Comparison of ENCODE assay signal across 8 cellular contexts in genomic region chr14:34059037-34059924, GRCh38.
DNase-seq lines count a peak whose midpoint lies in the region; ATAC-seq and TF ChIP-seq lines count a peak whose summit lies in the region.

No MANE protein-coding gene starts in this region.

- H3K4me3 Mint-ChIP-seq in naive thymus-derived CD4-positive, alpha-beta T cell = peak overlapping the region; percentile 35 to 80 (median 72)

- peaks cover 0 to 56% (median 7%) of the 10 kb centered on the region in 7 donors for H3K4me1 Mint-ChIP-seq in naive thymus-derived CD4-positive, alpha-beta T cell

- H3K9ac ChIP-seq in KMS-11 = peak overlapping the region; percentile 50; the same call in 1 of the 2 replicates
- peak overlapping the region; percentile 70 to 79 for H3K9ac ChIP-seq in duodenal mucosa (ENCODE audit: low read depth in 1 of 2, low read length in 2 of 2)

- DNase-seq in AG09309 (ENCODE audit: low read depth) = no peak
- DNase-seq in naive thymus-derived CD4-positive, alpha-beta T cell = no peak
- no peak for DNase-seq in NCI-H1694 (lab: John Stamatoyannopoulos, UW)
- DNase-seq in NCI-H1417 (lab: John Stamatoyannopoulos, UW) = no peak
- no peak for DNase-seq in NCI-H146 treated with DMSO at 0.1 percent for 48 hours (lab: John Stamatoyannopoulos, UW; ENCODE audit: unreplicated experiment)

- H3K9me3 ChIP-seq in duodenal mucosa (ENCODE audit: control insufficient read depth in 1 of 2, low read length in 2 of 2) = no peaks in the 10 kb centered on the region
- no peaks in the 10 kb centered on the region for H3K9me3 ChIP-seq in naive thymus-derived CD4-positive, alpha-beta T cell (ENCODE audit: control insufficient read depth in 2 of 3, low read length in 3 of 3)

- peak overlapping the region; percentile 64 for H3K4me3 ChIP-seq in AG09309 (ENCODE audit: control insufficient read depth, low read depth, low read length)
- H3K4me3 ChIP-seq in KMS-11 (IDR thresholded peaks at IDR 0.05; ENCODE audit: insufficient read depth, low read depth, low read length) = no peak overlapping the region
- H3K4me3 ChIP-seq in duodenal mucosa (ENCODE audit: low read depth in 1 of 2, low read length in 2 of 2) = peak overlapping the region; percentile 75 to 79
- H3K4me3 ChIP-seq in naive thymus-derived CD4-positive, alpha-beta T cell (ENCODE audit: low read length) = peak overlapping the region; percentile 20

- no peak overlapping the region for H3K27ac ChIP-seq in KMS-11
- H3K27ac ChIP-seq in duodenal mucosa (ENCODE audit: low read depth, low read length) = peak overlapping the region; percentile 70
- H3K27ac ChIP-seq in naive thymus-derived CD4-positive, alpha-beta T cell (ENCODE audit: low read depth, low read length) = no peak overlapping the region

- peaks cover 0 to 15% (median 0%) of the 10 kb centered on the region in 5 donors for H3K36me3 Mint-ChIP-seq in naive thymus-derived CD4-positive, alpha-beta T cell

- H3K36me3 ChIP-seq in KMS-11 (ENCODE audit: insufficient read depth) (no peaks in the 10 kb centered on the region), duodenal mucosa (ENCODE audit: control insufficient read depth in 1 of 2, insufficient read depth in 2 of 2, low read length in 2 of 2) (no peaks in the 10 kb centered on the region)
- no peaks in the 10 kb centered on the region for H3K36me3 ChIP-seq in naive thymus-derived CD4-positive, alpha-beta T cell (ENCODE audit: control insufficient read depth in 2 of 3, insufficient read depth in 3 of 3, low read length in 3 of 3)

- intact Hi-C loops in naive thymus-derived CD4-positive, alpha-beta T cell (cut with micrococcal nuclease) = loop anchor here in 1 of 2 donors (5.0 to 10.0 kb wide), 2 partner anchors 33 to 406 kb away; partner anchors contain the start of gene SPTSSA

- H3K27me3 ChIP-seq in KMS-11 (ENCODE audit: insufficient read depth, low read depth) = no peaks in the 10 kb centered on the region
- no peaks in the 10 kb centered on the region for H3K27me3 ChIP-seq in duodenal mucosa (ENCODE audit: control insufficient read depth in 1 of 2, insufficient read depth in 2 of 2, low read length in 2 of 2)
- H3K27me3 ChIP-seq in naive thymus-derived CD4-positive, alpha-beta T cell (ENCODE audit: control insufficient read depth in 2 of 2, insufficient read depth in 2 of 2, low read length in 2 of 2) = no peaks in the 10 kb centered on the region

- CTCF ChIA-PET in naive thymus-derived CD4-positive, alpha-beta T cell (lab: Charles Lee) = no interaction called here

- peaks cover 0 to 2% (median 0%) of the 10 kb centered on the region in 11 donors for H3K9me3 Mint-ChIP-seq in naive thymus-derived CD4-positive, alpha-beta T cell

- H4K20me1 ChIP-seq in KMS-11 (ENCODE audit: insufficient read depth) = no peaks in the 10 kb centered on the region

- H2AFZ ChIP-seq in KMS-11 (ENCODE audit: low read depth) = peak overlapping the region; percentile 26; the same call in 1 of the 2 replicates

- H3K4me1 ChIP-seq in KMS-11 (ENCODE audit: low read depth, poor library complexity, severe bottlenecking) (no peaks in the 10 kb centered on the region), duodenal mucosa (ENCODE audit: control insufficient read depth in 1 of 2, insufficient read depth in 2 of 2, low read length in 2 of 2) (peaks cover 4 to 8% of the 10 kb centered on the region in 2 donors)
- H3K4me1 ChIP-seq in naive thymus-derived CD4-positive, alpha-beta T cell (ENCODE audit: control insufficient read depth in 2 of 2, insufficient read depth in 2 of 2, low read length in 2 of 2) = no peaks in the 10 kb centered on the region

- POLR2A ChIA-PET in naive thymus-derived CD4-positive, alpha-beta T cell (lab: Charles Lee) = no interaction called here

- H3K27me3 Mint-ChIP-seq in naive thymus-derived CD4-positive, alpha-beta T cell = peaks cover 9 to 16% (median 15%) of the 10 kb centered on the region in 5 donors

- no peaks in the 10 kb centered on the region for H3K79me2 ChIP-seq in KMS-11 (ENCODE audit: insufficient read depth, low read depth)

- no peak for ATAC-seq in naive thymus-derived CD4-positive, alpha-beta T cell
- no peak for ATAC-seq in esophagus mucosa

- TF ChIP-seq CTCF in AG09309 (IDR thresholded peaks at IDR 0.05; ENCODE audit: control insufficient read depth, insufficient read depth, low read depth, low read length, missing control alignments) = no peak
- TF ChIP-seq CTCF in KMS-11 (conservative IDR thresholded peaks at IDR 0.05; ENCODE audit: low read depth, low read length) = no peak

- peak overlapping the region in 1 of 9 donors; percentile 85 for H3K27ac Mint-ChIP-seq in naive thymus-derived CD4-positive, alpha-beta T cell

- H3K4me2 ChIP-seq in KMS-11 = no peak overlapping the region
